ENCODE assay signal across 9 cellular contexts in genomic region chr16:14658063-14658462, GRCh38. TPM values are rescaled to one million over a fixed set of nuclear protein-coding genes. Genes with fewer than 3 reads are reported as not detected.
DNase-seq lines count a peak whose midpoint lies in the region; ATAC-seq and TF ChIP-seq lines count a peak whose summit lies in the region.
"Had no signal": no experiment of that assay in that cellular context is flagged by ENCODE, and none has a peak within 500 bp of the region (broad histone marks: within the 10 kb centered on the region; RNA-seq: fewer than 3 reads in every experiment).

No MANE protein-coding gene starts in this region.

- H3K4me3 ChIP-seq in adipocyte (ENCODE audit: low read length) = no peak overlapping the region

- H3K27me3 Mint-ChIP-seq in osteocyte (ENCODE audit: unreplicated experiment) = no peaks in the 10 kb centered on the region
- H3K27me3 Mint-ChIP-seq: activated naive CD4-positive, alpha-beta T cell treated with anti-CD3 and anti-CD28 coated beads, Interleukin-2, amount 50 U/mL, for 24 hours had no signal

- peaks cover 54% of the 10 kb centered on the region for H3K36me3 ChIP-seq in adipocyte (ENCODE audit: control insufficient read depth, insufficient read depth, low read length, severe bottlenecking)

- no peak for TF ChIP-seq CTCF in osteocyte (IDR thresholded peaks at IDR 0.05)

- DNase-seq in A172 (ENCODE audit: low spot score) (peak; percentile 49), adipocyte (ENCODE audit: low read depth) (no peak), osteocyte (ENCODE audit: extremely low spot score, unreplicated experiment) (no peak), posterior cingulate gyrus (no peak), COLO829 (ENCODE audit: low spot score) (no peak)
- DNase-seq in activated CD4-positive, alpha-beta T cell treated with anti-CD3 and anti-CD28 coated beads for 4 hours = no peak

- intact Hi-C loops in posterior cingulate gyrus (cut with DNase I) = no loop called here

- H3K4me1 ChIP-seq in adipocyte (ENCODE audit: control insufficient read depth, insufficient read depth, low read length) = peaks cover 2% of the 10 kb centered on the region

- no peaks in the 10 kb centered on the region for H3K4me1 Mint-ChIP-seq in osteocyte (ENCODE audit: unreplicated experiment)

- no peak overlapping the region for H3K4me3 Mint-ChIP-seq in osteocyte (ENCODE audit: unreplicated experiment)
- H3K4me3 Mint-ChIP-seq: activated naive CD4-positive, alpha-beta T cell treated with anti-CD3 and anti-CD28 coated beads, Interleukin-2, amount 50 U/mL, for 24 hours had no signal

- H3K9me3 ChIP-seq in adipocyte (ENCODE audit: control insufficient read depth, low read length) = no peaks in the 10 kb centered on the region

- H3K27ac Mint-ChIP-seq in osteocyte (ENCODE audit: unreplicated experiment) = no peak overlapping the region
- H3K27ac Mint-ChIP-seq: activated naive CD4-positive, alpha-beta T cell treated with anti-CD3 and anti-CD28 coated beads, Interleukin-2, amount 50 U/mL, for 24 hours had no signal

- H3K36me3 Mint-ChIP-seq in osteocyte (ENCODE audit: unreplicated experiment) = peaks cover 25% of the 10 kb centered on the region

- ATAC-seq in GM19025 (IDR thresholded peaks at IDR 0.05; ENCODE audit: low read depth, unreplicated experiment) (peak; percentile 85), HG03280 (IDR thresholded peaks at IDR 0.05; ENCODE audit: unreplicated experiment) (peak; percentile 64)

- H3K9ac ChIP-seq in adipocyte (ENCODE audit: low read length) = peak overlapping the region; percentile 62

- H3K27me3 ChIP-seq in adipocyte (replicated peaks; ENCODE audit: control insufficient read depth, insufficient read depth, low read length) = no peaks in the 10 kb centered on the region

- no peaks in the 10 kb centered on the region for H3K9me3 Mint-ChIP-seq in osteocyte (ENCODE audit: unreplicated experiment)
- H3K9me3 Mint-ChIP-seq: activated naive CD4-positive, alpha-beta T cell treated with anti-CD3 and anti-CD28 coated beads, Interleukin-2, amount 50 U/mL, for 24 hours had no signal

RNA-seq across cellular contexts. Expression of gene BFAR, which starts 25.3 kb away (rescaled TPM):
- 94.3 and 146 TPM in 2 replicates for total RNA-seq in A172 (2014; rRNA removed; shearing (Covaris generic))
- total RNA-seq in osteocyte = 76.6 and 78.2 TPM in 2 replicates

RNA-seq across cellular contexts. Expression of gene PARN, which starts 28.0 kb away (rescaled TPM):
- total RNA-seq in A172 (2014; rRNA removed; shearing (Covaris generic)) = 64.6 and 86.6 TPM in 2 replicates
- total RNA-seq in osteocyte = 34.2 and 36.8 TPM in 2 replicates

RNA-seq across cellular contexts. Expression of gene PLA2G10, which starts 36.0 kb away (rescaled TPM):
- not detected in 2 replicates for total RNA-seq in A172 (2014; rRNA removed; shearing (Covaris generic))
- not detected in 2 replicates for total RNA-seq in osteocyte

RNA-seq across cellular contexts. Expression of gene NPIPA3, which starts 45.1 kb away (rescaled TPM):
- 0.50 and 0.72 TPM in 2 replicates for total RNA-seq in A172 (2014; rRNA removed; shearing (Covaris generic))
- 1.2 TPM in 1 of 2 replicates, not detected in the other for total RNA-seq in osteocyte
